ENCODE assay signal across 8 cellular contexts in genomic region chr9:99368341-99369326, GRCh38.
DNase-seq lines count a peak whose midpoint lies in the region; ATAC-seq and TF ChIP-seq lines count a peak whose summit lies in the region.

No MANE protein-coding gene starts in this region.

- H3K9me3 ChIP-seq in body of pancreas, result no peaks in the 10 kb centered on the region
- H3K9me3 ChIP-seq in skeletal muscle satellite cell (replicated peaks; ENCODE audit: low read length), result no peaks in the 10 kb centered on the region

- ATAC-seq in GM18868 (IDR thresholded peaks at IDR 0.05; ENCODE audit: unreplicated experiment) (peak; percentile 73), body of pancreas (peak; percentile 45), HG02870 (IDR thresholded peaks at IDR 0.05; ENCODE audit: unreplicated experiment) (no peak), HG02973 (IDR thresholded peaks at IDR 0.05; ENCODE audit: unreplicated experiment) (no peak)

- H3K36me3 ChIP-seq in body of pancreas (replicated peaks in 1 of 2; ENCODE audit: insufficient read depth in 1 of 2, low read depth in 2 of 2) (no peaks in the 10 kb centered on the region), skeletal muscle satellite cell (ENCODE audit: insufficient read depth, low read length) (no peaks in the 10 kb centered on the region)

- TF ChIP-seq POLR2A in body of pancreas (IDR thresholded peaks at IDR 0.05), result no peak

- H3K4me3 ChIP-seq in body of pancreas (no peak overlapping the region), skeletal muscle satellite cell (ENCODE audit: low read length) (peak overlapping the region; percentile 73)

- no peak overlapping the region for H3K27ac ChIP-seq in body of pancreas

- in situ Hi-C loops in KBM-7 (cut with MboI; ENCODE audit: low pct_unique_long_range_greater_than_20kb, low sequenced_read_pairs), result no loop called here

- DNase-seq in A172 (ENCODE audit: low spot score), result peak; percentile 23
- DNase-seq in KBM-7, result peak; percentile 56
- peak in 3 of 4 donors; percentile 13 to 24 (median 19) for DNase-seq in body of pancreas
- peak; percentile 46 for DNase-seq in iPS-NIHi11 (ENCODE audit: low spot score)

- H3K4me2 ChIP-seq in skeletal muscle satellite cell (ENCODE audit: low read length), result peak overlapping the region; percentile 96

- intact Hi-C loops in body of pancreas (cut with DNase I), result no loop called here

- TF ChIP-seq CTCF in body of pancreas (IDR thresholded peaks at IDR 0.05), result no peak

- H3K27me3 ChIP-seq in body of pancreas (no peaks in the 10 kb centered on the region), skeletal muscle satellite cell (ENCODE audit: control insufficient read depth, insufficient read depth, low read length) (peaks cover 34% of the 10 kb centered on the region)

- H3K4me1 ChIP-seq in body of pancreas, result peaks cover 4% of the 10 kb centered on the region
- H3K4me1 ChIP-seq in skeletal muscle satellite cell (ENCODE audit: control insufficient read depth, insufficient read depth, low read length), result peaks cover 9% of the 10 kb centered on the region

- H3K9ac ChIP-seq in skeletal muscle satellite cell (ENCODE audit: low read depth, low read length), result peak overlapping the region; percentile 63

- 18 to 23% methylated on average over 31 of the region's 31 CpGs for whole genome bisulfite sequencing in body of pancreas, 2 donors

Comparison
In these comparisons a context has a peak if more than half of its experiments do, and no peak if none do; other contexts are left out.
1. ATAC-seq: peak in GM18868 (single experiment) and body of pancreas (single experiment); none in HG02870 (single experiment) and HG02973 (single experiment).
2. Peak in every context shown above with its lines, with median percentiles within 50 percentile points of each other: DNase-seq.